In genomic region chr3:112990672-112991602, GRCh38 we compare ENCODE assay signal across 8 cellular contexts. TPM values are rescaled to one million over a fixed set of nuclear protein-coding genes. Genes with fewer than 3 reads are reported as not detected.
A peak's percentile ranks its signal among the peaks of the same experiment; 100 is the strongest.
DNase-seq lines count a peak whose midpoint lies in the region; ATAC-seq and TF ChIP-seq lines count a peak whose summit lies in the region.

GTPBP8 (plus strand) TSS chr3:112990984; CDS start chr3:112991000, 16 bp downstream.

- H3K27ac Mint-ChIP-seq in activated CD4-positive, alpha-beta T cell treated with anti-CD3 and anti-CD28 coated beads for 36 hours, result peak within 1 kb of the TSS; percentile 94

- H3K9me3 Mint-ChIP-seq in activated CD4-positive, alpha-beta T cell treated with anti-CD3 and anti-CD28 coated beads for 36 hours (ENCODE audit: low read depth), result no peaks in the 10 kb centered on the region

- CTCF ChIA-PET in activated CD4-positive, alpha-beta T cell treated with anti-CD3 and anti-CD28 coated beads for 36 hours (lab: Charles Lee), result interaction anchor here (0.6 to 6.9 kb wide), 12 partner anchors 11 to 347 kb away, joined by 3 to 48 read pairs (median 6); partner anchors contain the start of gene CD200R1

- ATAC-seq in HG03439 (IDR thresholded peaks at IDR 0.05; ENCODE audit: unreplicated experiment), result peak; percentile 97
- ATAC-seq in activated CD4-positive, alpha-beta T cell treated with anti-CD3 and anti-CD28 coated beads for 36 hours, result peak; percentile 96

- POLR2A ChIA-PET in activated CD4-positive, alpha-beta T cell treated with anti-CD3 and anti-CD28 coated beads for 36 hours (lab: Charles Lee), result interaction anchor here (1.3 to 3.0 kb wide), 2 partner anchors 15 to 28 kb away, joined by 3 to 9 read pairs; a partner anchor contains a TSS

- DNase-seq in AML-193 (lab: John Stamatoyannopoulos, UW) (peak; percentile 95 to 97), NCI-H510A treated with DMSO at 0.1 percent for 48 hours (lab: John Stamatoyannopoulos, UW) (peak; percentile 64), choroid plexus epithelial cell (ENCODE audit: low read depth) (peak; percentile 90), kidney glomerular epithelial cell (lab: John Stamatoyannopoulos, UW) (peak; percentile 84)
- DNase-seq in activated CD4-positive, alpha-beta T cell treated with anti-CD3 and anti-CD28 coated beads for 36 hours, result peak; percentile 95
- DNase-seq in stimulated activated CD4-positive, alpha-beta T cell treated with anti-CD3 and anti-CD28 coated beads, Interleukin-1b, Interleukin-23, amount 100 ng/mL, for 1 hour (ENCODE audit: low read depth in 2 of 2), result peak; percentile 56 to 57

- TF ChIP-seq POLR2A in GM19193 (IDR thresholded peaks at IDR 0.05; ENCODE audit: extremely low read depth, insufficient read depth, insufficient read length), result peak; percentile 96

- H3K36me3 Mint-ChIP-seq in activated CD4-positive, alpha-beta T cell treated with anti-CD3 and anti-CD28 coated beads for 36 hours (ENCODE audit: low read depth), result peaks cover 24% of the 10 kb centered on the region

- peak within 1 kb of the TSS; percentile 81 for H3K4me3 Mint-ChIP-seq in activated CD4-positive, alpha-beta T cell treated with anti-CD3 and anti-CD28 coated beads for 36 hours

- H3K4me1 Mint-ChIP-seq in activated CD4-positive, alpha-beta T cell treated with anti-CD3 and anti-CD28 coated beads for 36 hours, result peaks cover 70% of the 10 kb centered on the region

- no peaks in the 10 kb centered on the region for H3K27me3 Mint-ChIP-seq in activated CD4-positive, alpha-beta T cell treated with anti-CD3 and anti-CD28 coated beads for 36 hours

- intact Hi-C loops in activated CD4-positive, alpha-beta T cell treated with anti-CD3 and anti-CD28 coated beads for 36 hours (cut with DNase I, micrococcal nuclease), result loop anchor here (1.0 to 5.0 kb wide), 5 partner anchors 14 to 429 kb away; partner anchors contain the start of genes ATG3 (in 2 of the 2) and SLC35A5 (in 2 of the 2)

- peak within 1 kb of the TSS; percentile 89 for H3K4me3 ChIP-seq in choroid plexus epithelial cell (ENCODE audit: low read depth, low read length)

- peak; percentile 3 for TF ChIP-seq CTCF in choroid plexus epithelial cell (conservative IDR thresholded peaks at IDR 0.05; ENCODE audit: low read depth, low read length)

RNA-seq across cellular contexts. Expression of gene GTPBP8, which starts in this region (rescaled TPM):
- total RNA-seq in activated CD4-positive, alpha-beta T cell treated with anti-CD3 and anti-CD28 coated beads for 36 hours, result 10 to 100 TPM; 34.3 to 43.0 TPM

Comparison
In these comparisons a context has a peak if more than half of its experiments do, and no peak if none do; other contexts are left out.
1. Peak in every context shown above with its lines: DNase-seq, ATAC-seq and H3K4me3 ChIP-seq.